In genomic region chr1:53634571-53634979, GRCh38 we compare ENCODE assay signal across 28 cellular contexts.
A peak's percentile ranks its signal among the peaks of the same experiment; 100 is the strongest.
DNase-seq lines count a peak whose midpoint lies in the region; ATAC-seq and TF ChIP-seq lines count a peak whose summit lies in the region.
"Had no signal": no experiment of that assay in that cellular context is flagged by ENCODE, and none has a peak within 500 bp of the region (broad histone marks: within the 10 kb centered on the region; RNA-seq: fewer than 3 reads in every experiment).

No MANE protein-coding gene starts in this region.

- H3K27me3 Mint-ChIP-seq in GM23338 (ENCODE audit: insufficient read depth, low read depth, poor library complexity) = peaks cover 3% of the 10 kb centered on the region
- H3K27me3 Mint-ChIP-seq: activated CD4-positive, alpha-beta T cell treated with anti-CD3 and anti-CD28 coated beads, Interleukin-2, amount 10 ng/mL, durations not matched to agents 24 days and 14 days; activated naive CD8-positive, alpha-beta T cell had no signal

- no peaks in the 10 kb centered on the region for H3K4me1 Mint-ChIP-seq in GM23338
- H3K4me1 Mint-ChIP-seq: activated CD4-positive, alpha-beta T cell treated with anti-CD3 and anti-CD28 coated beads, Interleukin-2, amount 10 ng/mL, durations not matched to agents 24 days and 14 days; memory B cell; neural crest cell had no signal

- no peaks in the 10 kb centered on the region for H3F3A ChIP-seq in GM23338 (replicated peaks; ENCODE audit: low read depth)

- TF ChIP-seq EP300 in esophagus muscularis mucosa (IDR thresholded peaks at IDR 0.05) = no peak

- DNase-seq in GM23338 (ENCODE audit: low spot score) = peak; percentile 44
- peak; percentile 74 for DNase-seq in NT2/D1 (ENCODE audit: low read depth, low spot score)
- peak; percentile 89 for DNase-seq in esophagus muscularis mucosa (ENCODE audit: extremely low spot score)
- DNase-seq in stimulated activated CD8-positive, alpha-beta memory T cell treated with anti-CD3 and anti-CD28 coated beads, Interleukin-4, amount 100 ng/mL, for 48 hours = peak; percentile 2
- no peak for DNase-seq in GM13976 (ENCODE audit: low spot score)
- DNase-seq: activated CD4-positive, alpha-beta T cell treated with anti-CD3 and anti-CD28 coated beads, Interleukin-2, amount 10 ng/mL, durations not matched to agents 24 days and 14 days; BE2C; hippocampal formation; Kasumi-1; NCI-H1417; NCI-H2029 treated with DMSO at 0.1 percent for 48 hours; NCI-H526 treated with DMSO at 0.1 percent for 48 hours; SHP77 treated with DMSO at 0.1 percent for 48 hours; small intestine; stimulated activated naive CD4-positive, alpha-beta T cell treated with Interleukin-2 at 50 U/mL for 16 hours had no signal

- H3K4me1 ChIP-seq in GM23338 (ENCODE audit: insufficient read depth) (peaks cover 4% of the 10 kb centered on the region; the same call in 1 of the 2 replicates), NT2/D1 (ENCODE audit: insufficient read depth, insufficient read length) (peaks cover 9% of the 10 kb centered on the region), esophagus muscularis mucosa (no peaks in the 10 kb centered on the region)
- H3K4me1 ChIP-seq: BE2C, breast epithelium, pancreas had no signal

- H3K9ac ChIP-seq in NT2/D1 (ENCODE audit: insufficient read length, low read depth) = no peak overlapping the region

- intact Hi-C loops in esophagus muscularis mucosa (cut with DNase I) = no loop called here

- TF ChIP-seq POLR2A in esophagus muscularis mucosa (IDR thresholded peaks at IDR 0.05; ENCODE audit: low read depth) = no peak

- no peaks in the 10 kb centered on the region for H3K9me2 ChIP-seq in GM23338 (ENCODE audit: insufficient read depth)

- H3K27ac ChIP-seq in GM23338 (ENCODE audit: low read depth) (no peak overlapping the region), esophagus muscularis mucosa (replicated peaks in 1 of 4) (no peak overlapping the region)
- H3K27ac ChIP-seq: breast epithelium, pancreas, thoracic aorta, vagina had no signal

- H3K36me3 Mint-ChIP-seq in GM23338 (ENCODE audit: low read depth) = no peaks in the 10 kb centered on the region
- H3K36me3 Mint-ChIP-seq: activated naive CD8-positive, alpha-beta T cell; CD8-positive, alpha-beta T cell; memory B cell had no signal

- peak; percentile 84 for ATAC-seq in GM23338
- ATAC-seq in GM21825 (IDR thresholded peaks at IDR 0.05; ENCODE audit: unreplicated experiment) = no peak
- ATAC-seq in GM21723 (IDR thresholded peaks at IDR 0.05; ENCODE audit: unreplicated experiment) = no peak
- ATAC-seq: CD8-positive, alpha-beta T cell; Panc1; pancreas had no signal

- no peak for TF ChIP-seq CTCF in GM23338 (conservative IDR thresholded peaks at IDR 0.05; ENCODE audit: low read depth in 2 of 2)
- no peak for TF ChIP-seq CTCF in esophagus muscularis mucosa (IDR thresholded peaks at IDR 0.05)
- TF ChIP-seq CTCF in GM13976 (IDR thresholded peaks at IDR 0.05; ENCODE audit: borderline replicate concordance, control extremely low read depth, extremely low read depth, insufficient read depth, missing control alignments) = no peak

- H4K20me1 ChIP-seq in GM23338 (replicated peaks; ENCODE audit: insufficient read depth) = no peaks in the 10 kb centered on the region

- H3K27ac Mint-ChIP-seq in GM23338 = no peak overlapping the region
- H3K27ac Mint-ChIP-seq: activated CD4-positive, alpha-beta T cell treated with anti-CD3 and anti-CD28 coated beads, Interleukin-2, amount 10 ng/mL, durations not matched to agents 24 days and 14 days; activated naive CD8-positive, alpha-beta T cell; activated T-helper 2 cell treated with anti-CD3 and anti-CD28 coated beads, Interferon-gamma antibody, Interleukin-2, Interleukin-4, amounts not matched to agents 10 μg/mL and 5 μg/mL and 100 μg/mL, durations not matched to agents 14 hours and 24 hours and 36 hours; CD8-positive, alpha-beta T cell; memory B cell; T-helper 2 cell treated with Interferon-gamma antibody and Interleukin-4, amounts not matched to agents 5 μg/mL and 100 μg/mL, for 36 hours had no signal

- no peak overlapping the region; the same call in 1 of the 2 replicates for H3K4me2 ChIP-seq in GM23338

- H2AFZ ChIP-seq in GM23338 = no peak overlapping the region

- in situ Hi-C loops in GM13976 (cut with MboI; ENCODE audit: low sequenced_read_pairs, unreplicated experiment) = no loop called here

- H3K27me3 ChIP-seq in GM23338 (ENCODE audit: insufficient read depth) (no peaks in the 10 kb centered on the region), NT2/D1 (ENCODE audit: insufficient read depth, insufficient read length) (no peaks in the 10 kb centered on the region), esophagus muscularis mucosa (peaks cover 0 to 10% (median 0%) of the 10 kb centered on the region in 4 donors)
- H3K27me3 ChIP-seq: BE2C, breast epithelium, pancreas, vagina had no signal

- H3K9me3 ChIP-seq in NT2/D1 (ENCODE audit: insufficient read depth, low read length) (no peaks in the 10 kb centered on the region), esophagus muscularis mucosa (no peaks in the 10 kb centered on the region)
- H3K9me3 ChIP-seq: BE2C, breast epithelium, pancreas, thoracic aorta, vagina had no signal

- 86% methylated on average over 10 of the region's 10 CpGs for WGBS in esophagus muscularis mucosa

- H3K9me3 Mint-ChIP-seq in GM23338 = no peaks in the 10 kb centered on the region
- H3K9me3 Mint-ChIP-seq: activated CD4-positive, alpha-beta T cell treated with anti-CD3 and anti-CD28 coated beads, Interleukin-2, amount 10 ng/mL, durations not matched to agents 24 days and 14 days; activated T-helper 2 cell treated with anti-CD3 and anti-CD28 coated beads, Interferon-gamma antibody, Interleukin-2, Interleukin-4, amounts not matched to agents 10 μg/mL and 5 μg/mL and 100 μg/mL, durations not matched to agents 14 hours and 24 hours and 36 hours; CD8-positive, alpha-beta T cell; memory B cell; neural crest cell; T-helper 2 cell treated with Interferon-gamma antibody and Interleukin-4, amounts not matched to agents 5 μg/mL and 100 μg/mL, for 36 hours had no signal

- no peak overlapping the region for H3K4me3 Mint-ChIP-seq in GM23338
- H3K4me3 Mint-ChIP-seq: activated CD4-positive, alpha-beta T cell treated with anti-CD3 and anti-CD28 coated beads, Interleukin-2, amount 10 ng/mL, durations not matched to agents 24 days and 14 days; activated naive CD8-positive, alpha-beta T cell; CD8-positive, alpha-beta T cell; memory B cell; neural crest cell; T-helper 2 cell treated with Interferon-gamma antibody and Interleukin-4, amounts not matched to agents 5 μg/mL and 100 μg/mL, for 36 hours had no signal

- no peaks in the 10 kb centered on the region for H3K79me2 ChIP-seq in GM23338 (replicated peaks; ENCODE audit: insufficient read depth)

- H3K4me3 ChIP-seq in GM23338 (no peak overlapping the region), NT2/D1 (ENCODE audit: insufficient read length, low read depth) (no peak overlapping the region), esophagus muscularis mucosa (no peak overlapping the region)
- H3K4me3 ChIP-seq: breast epithelium, pancreas, thoracic aorta, vagina had no signal

- no peaks in the 10 kb centered on the region for H3K36me3 ChIP-seq in GM23338 (ENCODE audit: insufficient read depth)
- H3K36me3 ChIP-seq in NT2/D1 (ENCODE audit: insufficient read depth, insufficient read length, low read length) = no peaks in the 10 kb centered on the region
- H3K36me3 ChIP-seq in esophagus muscularis mucosa = no peaks in the 10 kb centered on the region
- H3K36me3 ChIP-seq: BE2C, breast epithelium, pancreas, thoracic aorta, vagina had no signal
